Comparison of ENCODE assay signal across 8 cellular contexts in the genomic region with DNA sequence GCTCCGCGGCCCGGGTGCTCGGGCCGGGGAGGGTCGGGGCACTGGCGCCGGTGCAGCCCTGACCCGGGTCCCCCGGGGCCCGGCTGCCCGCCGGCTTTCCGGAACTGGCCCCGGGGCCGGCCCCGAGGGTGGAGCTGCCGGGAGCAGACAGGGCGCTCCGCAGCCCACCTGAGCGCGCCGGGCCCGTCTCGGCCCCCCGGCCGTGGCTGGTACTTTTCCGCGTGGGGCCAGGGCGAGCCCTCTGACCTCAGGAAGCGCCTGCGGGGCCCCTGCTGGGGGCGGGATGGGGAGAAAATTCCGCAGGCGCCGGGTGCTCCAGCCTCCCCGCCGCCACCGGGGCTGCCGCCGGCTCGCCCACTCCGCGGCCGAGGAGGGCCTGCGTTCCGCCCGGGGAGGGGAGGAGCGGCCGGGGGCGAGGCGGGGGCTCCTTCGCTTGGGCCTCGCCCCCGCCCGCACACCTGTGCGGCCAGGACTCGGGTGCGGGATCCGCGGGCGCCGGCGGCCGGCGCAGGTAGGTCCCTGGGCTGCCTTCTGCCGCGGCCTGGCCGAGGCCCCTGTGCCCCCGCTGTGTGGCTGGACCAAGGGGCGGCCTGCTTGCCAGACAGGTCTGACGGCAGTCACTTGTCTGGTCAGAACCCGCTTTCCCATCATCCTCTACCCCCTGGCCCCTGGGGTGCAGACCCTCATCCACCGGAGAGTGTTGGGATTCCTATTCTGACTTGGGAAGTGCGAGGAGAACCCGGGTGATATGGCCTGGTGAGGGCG. TPM values are rescaled to one million over a fixed set of nuclear protein-coding genes. Genes with fewer than 3 reads are reported as not detected.
DNase-seq lines count a peak whose midpoint lies in the region; ATAC-seq, FAIRE-seq and TF ChIP-seq lines count a peak whose summit lies in the region.

No MANE protein-coding gene starts in this region.

- POLR2A ChIA-PET in A549 (lab: Yijun Ruan, JAX) (no interaction called here), RWPE1 (lab: Yijun Ruan, JAX; ENCODE audit: low non-redundant PET) (no interaction called here), H1 (lab: Charles Lee; ENCODE audit: partially characterized antibody) (interaction anchor here (1.3 to 2.2 kb wide), 6 partner anchors 10 to 127 kb away, joined by 3 to 22 read pairs (median 10); a partner anchor contains a TSS)

- WGBS in A549 (ENCODE audit: missing lambda C conversion rate) = 11% methylated on average over 15 of the region's 77 CpGs
- WGBS in H1 (ENCODE audit: extremely low coverage in 1 of 2, insufficient coverage in 1 of 2, insufficient read length in 1 of 2, insufficient replicate concordance in 2 of 2, low coverage in 1 of 2, low lambda C conversion rate in 2 of 2, missing lambda C conversion rate in 1 of 2), 2 experiments = 11% methylated on average over 14 of the region's 77 CpGs; no CpG with 5 or more reads in 1 of the 2 experiments

- peak overlapping the region; percentile 20; the same call in 1 of the 2 replicates for H4K8ac ChIP-seq in H1 (ENCODE audit: extremely low read depth, insufficient read depth, low read length)

- peaks cover 3% of the 10 kb centered on the region; the same call in 1 of the 2 replicates for H3K23me2 ChIP-seq in H1 (ENCODE audit: low read depth, low read length)

- H3K14ac ChIP-seq in H1 (ENCODE audit: insufficient read length) = no peak overlapping the region

- TF ChIP-seq RAD21 in A549 (conservative IDR thresholded peaks at IDR 0.05 in 1 of 2, IDR thresholded peaks at IDR 0.05 in 1 of 2) = no peak
- TF ChIP-seq RAD21 in H1 (IDR thresholded peaks at IDR 0.05 in 1 of 2, conservative IDR thresholded peaks at IDR 0.05 in 1 of 2; ENCODE audit: low read depth in 2 of 2, low read length in 2 of 2) = no peak

- no peak overlapping the region for H2BK5ac ChIP-seq in H1 (ENCODE audit: low read depth, low read length)

- no peak for TF ChIP-seq EP300 in A549 (IDR thresholded peaks at IDR 0.05)
- no peak for TF ChIP-seq EP300 in H1 (IDR thresholded peaks at IDR 0.05; ENCODE audit: borderline replicate concordance in 1 of 2, low read depth in 2 of 2, low read length in 2 of 2)

- H3K23ac ChIP-seq in H1 (ENCODE audit: insufficient read length) = no peak overlapping the region

- no peaks in the 10 kb centered on the region for H3K9me3 ChIP-seq in A549
- no peaks in the 10 kb centered on the region for H3K9me3 ChIP-seq in H1 (ENCODE audit: insufficient read depth in 2 of 2, low read depth in 1 of 2, low read length in 1 of 2)

- peaks cover 64% of the 10 kb centered on the region for H3K4me1 ChIP-seq in A549
- peaks cover 23 to 47% (median 30%) of the 10 kb centered on the region in 4 experiments for H3K4me1 ChIP-seq in H1 (replicated peaks in 1 of 4; ENCODE audit: control insufficient read depth in 3 of 4, insufficient read depth in 4 of 4, low read length in 3 of 4)

- H3K27ac ChIP-seq in A549 = peak overlapping the region; percentile 85 to 97
- peak overlapping the region; percentile 88 for H3K27ac ChIP-seq in RWPE1
- no peak overlapping the region for H3K27ac ChIP-seq in H1 (ENCODE audit: low read depth, low read length)

- peaks cover 0 to 5% of the 10 kb centered on the region in 2 experiments; a peak in 2 of 4 replicates for H3K79me2 ChIP-seq in H1 (ENCODE audit: control insufficient read depth in 1 of 2, insufficient read depth in 2 of 2, low read length in 2 of 2)

- TF ChIP-seq POLR2A in A549 (IDR thresholded peaks at IDR 0.05; ENCODE audit: low read length) (no peak), H1 (IDR thresholded peaks at IDR 0.05; ENCODE audit: control extremely low read depth in 1 of 2, low read depth in 2 of 2, low read length in 2 of 2) (no peak; a peak in 1 of 3 replicates)

- H3K4ac ChIP-seq in H1 (replicated peaks; ENCODE audit: insufficient read length, low read depth, low read length) = no peak overlapping the region

- CTCF ChIA-PET in A549 (lab: Yijun Ruan, JAX) (interaction anchor here (1.0 to 2.1 kb wide), 5 partner anchors 9 to 224 kb away, joined by 3 to 7 read pairs (median 3); no protein-coding TSS in a partner anchor), RWPE1 (lab: Yijun Ruan, JAX) (interaction anchor here (1.0 to 1.1 kb wide), 2 partner anchors 14 to 89 kb away, joined by 3 to 6 read pairs; no protein-coding TSS in a partner anchor), H1 (lab: Charles Lee; ENCODE audit: partially characterized antibody) (interaction anchor here (0.6 to 3.2 kb wide), 2 partner anchors 14 to 31 kb away, joined by 3 to 19 read pairs; no protein-coding TSS in a partner anchor)

- H2BK20ac ChIP-seq in H1 (ENCODE audit: low read length) = no peak overlapping the region

- H3K56ac ChIP-seq in H1 (replicated peaks; ENCODE audit: insufficient read length, low read depth, low read length) = no peak overlapping the region

- H2BK120ac ChIP-seq in H1 (replicated peaks; ENCODE audit: low read depth, low read length) = no peak overlapping the region

- FAIRE-seq in A549 (lab: Jason Lieb, UNC) (no peak), GM18507 (lab: Jason Lieb, UNC) (no peak), H1 (lab: Jason Lieb, UNC) (no peak)

- no peak overlapping the region for H2BK12ac ChIP-seq in H1 (ENCODE audit: low read depth, low read length)

- no peak overlapping the region for H4K5ac ChIP-seq in H1 (ENCODE audit: insufficient read length, low read depth, low read length)

- no peaks in the 10 kb centered on the region for H3K27me3 ChIP-seq in H1 (replicated peaks in 1 of 4; ENCODE audit: control insufficient read depth in 3 of 4, extremely low read depth in 1 of 4, insufficient read depth in 3 of 4, low read length in 3 of 4)

- DNase-seq in A549 (ENCODE audit: low read depth in 1 of 2, low spot score in 1 of 2) = no peak
- DNase-seq in GM18507 (ENCODE audit: extremely low spot score, insufficient read length, low read depth) = peak; percentile 12
- DNase-seq in RWPE1 (ENCODE audit: low spot score) = peak; percentile 51
- peak in 1 of 2 experiments; percentile 77 for DNase-seq in H1 (ENCODE audit: low read depth in 1 of 2, low spot score in 2 of 2)
- DNase-seq in myocyte (ENCODE audit: low read depth) = peak; percentile 28
- no peak for DNase-seq in NOMO-1 treated with dmso at 0.1 percent for 144 hours (lab: John Stamatoyannopoulos, UW; ENCODE audit: unreplicated experiment)
- no peak for DNase-seq in HK-2 (ENCODE audit: unreplicated experiment)
- no peak for DNase-seq in GF-D8 (lab: John Stamatoyannopoulos, UW)

- H3K79me1 ChIP-seq in H1 (ENCODE audit: low read depth, low read length) = peaks cover 2% of the 10 kb centered on the region; the same call in 1 of the 2 replicates

- ATAC-seq in A549 = peak; percentile 16 to 30

- H4K20me1 ChIP-seq in H1 (replicated peaks in 1 of 2; ENCODE audit: control insufficient read depth in 1 of 2, insufficient read depth in 2 of 2, low read length in 2 of 2) = peaks cover 0 to 2% of the 10 kb centered on the region in 2 experiments

- peaks cover 0 to 6% (median under 1%) of the 10 kb centered on the region in 4 experiments; a peak in 2 of 8 replicates for H3K36me3 ChIP-seq in H1 (ENCODE audit: control insufficient read depth in 2 of 4, insufficient read depth in 4 of 4, low read length in 3 of 4)

- H3K4me2 ChIP-seq in A549 (peak overlapping the region; percentile 96), H1 (ENCODE audit: insufficient read depth in 1 of 2, low read depth in 2 of 2, low read length in 2 of 2) (peak overlapping the region; percentile 69 to 79)

- peak overlapping the region in 1 of 4 experiments; percentile 67; a peak in 3 of 7 replicates for H3K9ac ChIP-seq in H1 (replicated peaks in 1 of 4; ENCODE audit: extremely low read depth in 1 of 4, low read depth in 3 of 4, low read length in 3 of 4)

- no peak overlapping the region for H4K91ac ChIP-seq in H1 (replicated peaks; ENCODE audit: insufficient read length, low read length)

- H2AK5ac ChIP-seq in H1 (ENCODE audit: low read depth, low read length) = no peak overlapping the region

- H3K18ac ChIP-seq in H1 (ENCODE audit: extremely low read depth, low read length) = no peak overlapping the region

- peak overlapping the region; percentile 77 for H3K4me3 ChIP-seq in A549
- H3K4me3 ChIP-seq in H1 (ENCODE audit: extremely low read depth in 1 of 4, insufficient read depth in 2 of 4, low read depth in 3 of 4, low read length in 4 of 4) = peak overlapping the region; percentile 47 to 73 (median 63)

- no peak overlapping the region for H2AFZ ChIP-seq in H1 (ENCODE audit: low read length)

- no peak for TF ChIP-seq CTCF in A549 (IDR thresholded peaks at IDR 0.05)
- no peak for TF ChIP-seq CTCF in RWPE1 (conservative IDR thresholded peaks at IDR 0.05; ENCODE audit: low read depth)
- no peak for TF ChIP-seq CTCF in H1 (IDR thresholded peaks at IDR 0.05; ENCODE audit: control extremely low read depth in 1 of 3, insufficient read depth in 1 of 3, low read depth in 1 of 3, low read length in 3 of 3)

- no peak overlapping the region for H2BK15ac ChIP-seq in H1 (ENCODE audit: low read length)

RNA-seq across cellular contexts. Expression of a gene that starts 3.5 kb away (rescaled TPM):
- polyA plus RNA-seq in A549 (2011; rRNA removed) (16.8 and 20.9 TPM in 2 replicates), A549 (2017; fragmentation: RNase III; extraction: RNeasy Plus Mini Kit Qiagen cat#74134 plus additional on column Dnase treatment) (23.1 to 37.1 TPM (median 33.3 TPM) in 3 replicates), H1 (2011; rRNA removed) (15.8 and 22.5 TPM in 2 replicates)
- 26.9 and 42.5 TPM in 2 replicates for polyA plus RNA-seq in A549 (2012; cell fraction: cytosol; rRNA removed)
- 36.8 and 51.9 TPM in 2 replicates for polyA plus RNA-seq in A549 (2012; cell fraction: nucleus; rRNA removed)
- polyA minus RNA-seq in A549 (2011; rRNA and poly(A)+ RNA removed) = 29.8 and 47.2 TPM in 2 replicates
- 28.0 and 32.1 TPM in 2 replicates for total RNA-seq in H1 (2021; fragmentation: NEBNext Ultra II Directional; extraction: Animal tissue kit (Norgen Biotek cat#: 25700))
- 14.1 TPM for polyA plus RNA-seq in H1 (2011; cell fraction: cytosol; rRNA removed)
- polyA plus RNA-seq in H1 (2011; cell fraction: nucleus; rRNA removed) = 23.4 TPM
- polyA plus RNA-seq in H1 (2012, experiment 1 of 2) = 14.0 to 24.5 TPM (median 23.1 TPM) in 4 replicates
- polyA plus RNA-seq in H1 (2012, experiment 2 of 2) = 21.8 TPM
- polyA plus RNA-seq in H1 (2013, experiment 1 of 2) = 25.4 TPM
- 27.3 TPM for polyA plus RNA-seq in H1 (2013, experiment 2 of 2)
- 14.0 and 17.4 TPM in 2 replicates for polyA minus RNA-seq in H1 (2011; rRNA and poly(A)+ RNA removed)
- polyA minus RNA-seq in H1 (2011; cell fraction: cytosol; rRNA and poly(A)+ RNA removed) = 17.1 TPM
- 12.8 TPM for polyA minus RNA-seq in H1 (2011; cell fraction: nucleus; rRNA and poly(A)+ RNA removed)
- 38.5 and 42.1 TPM in 2 replicates for total RNA-seq in myocyte
- 51.1 TPM for polyA plus RNA-seq in myocyte (2012)

RNA-seq across cellular contexts. Expression of a gene that starts 12.4 kb away (rescaled TPM):
- polyA plus RNA-seq in A549 (2011; rRNA removed) (0.50 and 0.53 TPM in 2 replicates), A549 (2017; fragmentation: RNase III; extraction: RNeasy Plus Mini Kit Qiagen cat#74134 plus additional on column Dnase treatment) (0.39 to 0.50 TPM (median 0.45 TPM) in 3 replicates), H1 (2011; rRNA removed) (8.5 and 10.9 TPM in 2 replicates)
- polyA plus RNA-seq in A549 (2012; cell fraction: cytosol; rRNA removed) = 1.4 and 1.7 TPM in 2 replicates
- polyA plus RNA-seq in A549 (2012; cell fraction: nucleus; rRNA removed) = 1.4 and 1.7 TPM in 2 replicates
- polyA minus RNA-seq in A549 (2011; rRNA and poly(A)+ RNA removed) = 0.39 TPM in 1 of 2 replicates, not detected in the other
- 6.8 and 8.6 TPM in 2 replicates for total RNA-seq in H1 (2021; fragmentation: NEBNext Ultra II Directional; extraction: Animal tissue kit (Norgen Biotek cat#: 25700))
- 9.5 TPM for polyA plus RNA-seq in H1 (2011; cell fraction: cytosol; rRNA removed)
- polyA plus RNA-seq in H1 (2011; cell fraction: nucleus; rRNA removed) = 42.5 TPM
- polyA plus RNA-seq in H1 (2012, experiment 1 of 2) = 4.2 to 9.7 TPM (median 8.0 TPM) in 4 replicates
- 6.3 TPM for polyA plus RNA-seq in H1 (2012, experiment 2 of 2)
- polyA plus RNA-seq in H1 (2013, experiment 1 of 2) = 3.9 TPM
- polyA plus RNA-seq in H1 (2013, experiment 2 of 2) = 3.0 TPM
- 7.4 and 8.6 TPM in 2 replicates for polyA minus RNA-seq in H1 (2011; rRNA and poly(A)+ RNA removed)
- polyA minus RNA-seq in H1 (2011; cell fraction: cytosol; rRNA and poly(A)+ RNA removed) = 9.8 TPM
- 18.5 TPM for polyA minus RNA-seq in H1 (2011; cell fraction: nucleus; rRNA and poly(A)+ RNA removed)
- total RNA-seq in myocyte = 0.26 and 0.43 TPM in 2 replicates
- 0.23 TPM for polyA plus RNA-seq in myocyte (2012)

RNA-seq across cellular contexts. Expression of a gene that starts 31.2 kb away (rescaled TPM):
- polyA plus RNA-seq in A549 (2011; rRNA removed) (22.0 and 37.0 TPM in 2 replicates), A549 (2017; fragmentation: RNase III; extraction: RNeasy Plus Mini Kit Qiagen cat#74134 plus additional on column Dnase treatment) (29.6 to 35.3 TPM (median 32.6 TPM) in 3 replicates), H1 (2011; rRNA removed) (29.7 and 35.9 TPM in 2 replicates)
- 56.4 and 73.9 TPM in 2 replicates for polyA plus RNA-seq in A549 (2012; cell fraction: cytosol; rRNA removed)
- polyA plus RNA-seq in A549 (2012; cell fraction: nucleus; rRNA removed) = 415 and 583 TPM in 2 replicates
- 42.7 and 43.2 TPM in 2 replicates for polyA minus RNA-seq in A549 (2011; rRNA and poly(A)+ RNA removed)
- 21.9 and 23.1 TPM in 2 replicates for total RNA-seq in H1 (2021; fragmentation: NEBNext Ultra II Directional; extraction: Animal tissue kit (Norgen Biotek cat#: 25700))
- 24.6 TPM for polyA plus RNA-seq in H1 (2011; cell fraction: cytosol; rRNA removed)
- polyA plus RNA-seq in H1 (2011; cell fraction: nucleus; rRNA removed) = 210 TPM
- polyA plus RNA-seq in H1 (2012, experiment 1 of 2) = 16.3 to 19.6 TPM (median 18.4 TPM) in 4 replicates
- 4.7 TPM for polyA plus RNA-seq in H1 (2012, experiment 2 of 2)
- polyA plus RNA-seq in H1 (2013, experiment 1 of 2) = 18.5 TPM
- 14.0 TPM for polyA plus RNA-seq in H1 (2013, experiment 2 of 2)
- 20.9 and 24.9 TPM in 2 replicates for polyA minus RNA-seq in H1 (2011; rRNA and poly(A)+ RNA removed)
- polyA minus RNA-seq in H1 (2011; cell fraction: cytosol; rRNA and poly(A)+ RNA removed) = 9.3 TPM
- 32.5 TPM for polyA minus RNA-seq in H1 (2011; cell fraction: nucleus; rRNA and poly(A)+ RNA removed)
- 16.8 and 25.9 TPM in 2 replicates for total RNA-seq in myocyte
- polyA plus RNA-seq in myocyte (2012) = 47.3 TPM

Comparison
In these comparisons a context has a peak if more than half of its experiments do, and no peak if none do; other contexts are left out.
1. DNase-seq: peak in GM18507 (single experiment), RWPE1 (single experiment) and myocyte (single experiment); none in A549 (0 of 2), NOMO-1 treated with dmso at 0.1 percent for 144 hours (single experiment), HK-2 (single experiment) and GF-D8 (single experiment).